In the genomic region with DNA sequence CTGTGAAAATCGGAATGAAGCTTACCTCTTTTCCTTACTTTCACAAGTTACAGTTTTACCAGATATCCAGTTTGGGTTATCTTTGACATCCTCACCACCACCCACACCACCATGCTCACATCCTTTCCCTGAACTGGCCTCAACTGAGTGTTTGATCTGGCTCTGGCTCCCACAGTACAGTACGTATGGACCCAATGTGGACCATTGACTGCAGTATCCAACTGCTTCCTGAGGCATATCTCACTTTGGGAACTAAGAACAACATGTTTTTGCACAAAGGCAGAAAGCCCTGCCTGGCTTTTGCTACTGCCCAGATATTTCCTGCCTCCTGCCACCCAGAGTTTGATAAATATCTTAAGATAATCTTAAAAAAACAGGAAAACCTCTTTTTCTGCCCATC, we compare ENCODE assay signal across 25 cellular contexts.
A peak's percentile ranks its signal among the peaks of the same experiment; 100 is the strongest.
DNase-seq lines count a peak whose midpoint lies in the region; TF ChIP-seq lines count a peak whose summit lies in the region.
"Had no signal": no experiment of that assay in that cellular context is flagged by ENCODE, and none has a peak within 500 bp of the region (broad histone marks: within the 10 kb centered on the region; RNA-seq: fewer than 3 reads in every experiment).

No MANE protein-coding gene starts in this region.

- H3K36me3 ChIP-seq in PC-9 (ENCODE audit: low read depth): no peaks in the 10 kb centered on the region
- H3K36me3 ChIP-seq in prostate gland: no peaks in the 10 kb centered on the region
- H3K36me3 ChIP-seq: Peyer's patch had no signal

- no peaks in the 10 kb centered on the region for H3K36me3 Mint-ChIP-seq in nephron progenitor cell (ENCODE audit: low read depth)
- H3K36me3 Mint-ChIP-seq: CD4-positive, alpha-beta memory T cell; T-cell had no signal

- peak overlapping the region; percentile 36; the same call in 1 of the 2 replicates for H2AFZ ChIP-seq in PC-9

- no peak overlapping the region for H3K4me3 ChIP-seq in Jurkat, Clone E6-1 (ENCODE audit: low read length)
- H3K4me3 ChIP-seq in PC-9 (no peak overlapping the region), prostate gland (no peak overlapping the region)
- H3K4me3 ChIP-seq: A549, Peyer's patch had no signal

- intact Hi-C loops in PC-9 (cut with micrococcal nuclease; ENCODE audit: unreplicated experiment): loop anchor here (5.0 kb wide), 1 partner anchor 248 kb away; no protein-coding TSS in a partner anchor
- intact Hi-C loops in prostate gland (cut with DNase I): no loop called here

- no peaks in the 10 kb centered on the region for H3K27me3 ChIP-seq in PC-9 (ENCODE audit: insufficient read depth, low read depth)
- no peaks in the 10 kb centered on the region for H3K27me3 ChIP-seq in prostate gland (replicated peaks; ENCODE audit: insufficient read depth)
- H3K27me3 ChIP-seq: Peyer's patch had no signal

- no peaks in the 10 kb centered on the region for H3K27me3 Mint-ChIP-seq in nephron progenitor cell (ENCODE audit: low read depth, poor library complexity)
- H3K27me3 Mint-ChIP-seq: CD4-positive, alpha-beta memory T cell; T-cell had no signal

- H3K4me1 Mint-ChIP-seq in nephron progenitor cell: peaks cover 11% of the 10 kb centered on the region
- H3K4me1 Mint-ChIP-seq: CD4-positive, alpha-beta memory T cell; T-cell had no signal

- peaks cover 4% of the 10 kb centered on the region; the same call in 1 of the 2 replicates for H3K9me2 ChIP-seq in PC-9 (ENCODE audit: insufficient read depth)

- H3K27ac ChIP-seq in PC-9: no peak overlapping the region
- H3K27ac ChIP-seq in prostate gland: no peak overlapping the region
- H3K27ac ChIP-seq: A549, HL-60, Peyer's patch had no signal

- no peak for TF ChIP-seq CTCF in PC-9 (conservative IDR thresholded peaks at IDR 0.05)
- no peak for TF ChIP-seq CTCF in nephron progenitor cell (IDR thresholded peaks at IDR 0.05)
- no peak for TF ChIP-seq CTCF in prostate gland (IDR thresholded peaks at IDR 0.05)

- peaks cover 3% of the 10 kb centered on the region for H3K9me3 Mint-ChIP-seq in nephron progenitor cell

- POLR2A ChIA-PET in PC-9 (lab: Charles Lee; ENCODE audit: unreplicated experiment): no interaction called here

- no peaks in the 10 kb centered on the region for H3F3A ChIP-seq in PC-9 (ENCODE audit: insufficient read depth, low read depth)

- no peak overlapping the region for H3K4me2 ChIP-seq in PC-9
- H3K4me2 ChIP-seq: A549 had no signal

- CTCF ChIA-PET in PC-9 (lab: Charles Lee): no interaction called here

- H3K4me3 Mint-ChIP-seq in nephron progenitor cell: no peak overlapping the region
- H3K4me3 Mint-ChIP-seq: CD4-positive, alpha-beta memory T cell; T-cell had no signal

- BruUV-seq in PC-9 (replicated peaks; lab: Mats Ljungman, UMichigan): no TSS peak

- H3K4me1 ChIP-seq in PC-9 (replicated peaks; ENCODE audit: insufficient read depth) (no peaks in the 10 kb centered on the region), prostate gland (replicated peaks) (no peaks in the 10 kb centered on the region)
- H3K4me1 ChIP-seq: A549, Peyer's patch had no signal

- H4K20me1 ChIP-seq in PC-9 (ENCODE audit: insufficient read depth): no peaks in the 10 kb centered on the region

- DNase-seq in Jurkat, Clone E6-1 (ENCODE audit: low read depth, low spot score): peak; percentile 45
- DNase-seq in PC-9 (no peak), dermis blood vessel endothelial cell (peak; percentile 46), nephron progenitor cell (no peak), GF-D8 (lab: John Stamatoyannopoulos, UW) (no peak), HT-29 (ENCODE audit: low spot score) (no peak), prostate gland (ENCODE audit: low spot score) (no peak)
- DNase-seq: AML-193; C1 segment of cervical spinal cord; CD4-positive, alpha-beta memory T cell; COR-L47; DMS79; EL; Karpas-422; NCI-H1092; NCI-H1417 treated with DMSO at 0.1 percent for 48 hours; NCI-H1694 treated with DMSO at 0.1 percent for 48 hours; NCI-H2081; NCI-H345; NCI-H510A treated with DMSO at 0.1 percent for 48 hours; NCI-H82; Peyer's patch; T-cell had no signal

- WGBS in prostate gland: 58% methylated on average over 2 of the region's 2 CpGs

- no peak for TF ChIP-seq POLR2A in prostate gland (IDR thresholded peaks at IDR 0.05)

- peak overlapping the region; percentile 77 for H3K27ac Mint-ChIP-seq in nephron progenitor cell
- H3K27ac Mint-ChIP-seq: CD4-positive, alpha-beta memory T cell; T-cell had no signal

- no peaks in the 10 kb centered on the region for H3K9me3 ChIP-seq in PC-9 (ENCODE audit: insufficient read depth, low read depth)
- no peaks in the 10 kb centered on the region for H3K9me3 ChIP-seq in prostate gland
- H3K9me3 ChIP-seq: A549 had no signal

- H3K79me2 ChIP-seq in PC-9 (ENCODE audit: low read depth): no peaks in the 10 kb centered on the region

Comparison
In these comparisons a context has a peak if more than half of its experiments do, and no peak if none do; other contexts are left out.
1. DNase-seq: peak in Jurkat, Clone E6-1 (single experiment) and dermis blood vessel endothelial cell (single experiment); none in PC-9 (0 of 2), nephron progenitor cell (single experiment), GF-D8 (single experiment), HT-29 (single experiment) and prostate gland (single experiment).